ENCODE assay signal across 33 cellular contexts in the genomic region with DNA sequence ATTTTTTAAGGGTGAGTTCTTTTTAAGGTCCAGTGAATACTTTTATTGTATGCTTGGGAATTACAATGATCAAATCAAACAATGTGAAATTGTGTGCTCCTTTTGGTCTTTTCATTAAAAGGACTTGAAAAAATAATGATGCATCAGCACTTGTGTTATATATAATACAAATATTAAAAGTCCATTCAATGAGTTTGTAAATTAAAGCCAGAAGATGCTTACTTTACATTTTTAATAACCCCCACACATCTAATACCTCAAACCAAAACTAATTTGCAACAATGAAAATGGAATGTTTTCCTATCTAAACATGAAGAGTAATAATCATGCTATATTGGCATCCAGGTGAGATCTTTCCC.
"Had no signal": no experiment of that assay in that cellular context is flagged by ENCODE, and none has a peak within 500 bp of the region (broad histone marks: within the 10 kb centered on the region; RNA-seq: fewer than 3 reads in every experiment).

No MANE protein-coding gene starts in this region.

- FAIRE-seq: TTC549 had no signal

- H3K4me3 ChIP-seq: adrenal gland, ascending aorta, body of pancreas, breast epithelium had no signal

- ATAC-seq: activated CD8-positive, alpha-beta T cell treated with anti-CD3 and anti-CD28 coated beads for 36 hours; activated naive CD4-positive, alpha-beta T cell treated with anti-CD3 and anti-CD28 coated beads, Interleukin-2, amount 50 U/mL, for 72 hours; activated T-cell treated with anti-CD3 and anti-CD28 coated beads, Interleukin-2, amount 50 U/mL, for 4 hours; activated T-cell treated with anti-CD3 and anti-CD28 coated beads, Interleukin-2, amount 50 U/mL, for 72 hours; activated T-helper 17 cell treated with anti-CD3 and anti-CD28 coated beads, Interleukin-2, amount 50 U/mL, for 72 hours; body of pancreas had no signal

- H3K27ac ChIP-seq: adrenal gland, ascending aorta, body of pancreas, brain microvascular endothelial cell, breast epithelium, VCaP had no signal

- H3K9me3 ChIP-seq: adrenal gland, ascending aorta, body of pancreas, breast epithelium had no signal

- H3K27me3 ChIP-seq: adrenal gland, ascending aorta, body of pancreas, brain microvascular endothelial cell, breast epithelium had no signal

- DNase-seq: activated B cell treated with CpG ODN at 0.5 μM for 24 hours; activated CD4-positive, alpha-beta memory T cell treated with anti-CD3 and anti-CD28 coated beads for 36 hours; activated CD4-positive, alpha-beta T cell treated with anti-CD3 and anti-CD28 coated beads for 4 hours; activated CD4-positive, alpha-beta T cell treated with anti-CD3 and anti-CD28 coated beads, Interleukin-2, amount 10 ng/mL, durations not matched to agents 24 days and 14 days; activated CD4-positive, alpha-beta T cell treated with anti-CD3 and anti-CD28 coated beads, Interleukin-2, amount 50 U/mL, for 1 hour; activated CD4-positive, alpha-beta T cell treated with anti-CD3 and anti-CD28 coated beads, Interleukin-2, amount 50 U/mL, for 4 hours; activated CD4-positive, CD25-positive, alpha-beta regulatory T cell treated with anti-CD3 and anti-CD28 coated beads, Interleukin-2, amount 50 U/mL, for 72 hours; activated CD8-positive, alpha-beta memory T cell treated with anti-CD3 and anti-CD28 coated beads, Interleukin-2, amount 50 U/mL, for 4 hours; activated CD8-positive, alpha-beta T cell treated with anti-CD3 and anti-CD28 coated beads for 36 hours; activated effector memory CD4-positive, alpha-beta T cell treated with anti-CD3 and anti-CD28 coated beads, Interleukin-2, amount 50 U/mL, for 16 hours; activated gamma-delta T cell treated with Interleukin-2 at 50 U/mL for 16 hours; activated naive CD4-positive, alpha-beta T cell; activated naive CD4-positive, alpha-beta T cell treated with anti-CD3 and anti-CD28 coated beads for 36 hours; activated naive CD4-positive, alpha-beta T cell treated with anti-CD3 and anti-CD28 coated beads, Interleukin-2, amount 50 U/mL, for 16 hours; activated naive CD8-positive, alpha-beta T cell treated with anti-CD3 and anti-CD28 coated beads for 36 hours; activated T-cell treated with anti-CD3 and anti-CD28 coated beads for 4 hours; activated T-cell treated with anti-CD3 and anti-CD28 coated beads, Interleukin-2, amount 50 U/mL, for 1 hour; activated T-cell treated with anti-CD3 and anti-CD28 coated beads, Interleukin-2, amount 50 U/mL, for 4 hours; activated T-cell treated with anti-CD3 and anti-CD28 coated beads, Interleukin-2, amount 50 U/mL, for 72 hours; adrenal gland; amniotic stem cell; body of pancreas; brain microvascular endothelial cell; central memory CD4-positive, alpha-beta T cell; T-helper 1 cell; T-helper 2 cell; T-helper 9 cell had no signal

- H3K4me1 ChIP-seq: adrenal gland, ascending aorta, body of pancreas, breast epithelium had no signal

- H3K36me3 ChIP-seq: adrenal gland, ascending aorta, brain microvascular endothelial cell, breast epithelium had no signal
